Comparison of ENCODE assay signal across 1 cellular context in the genomic region with DNA sequence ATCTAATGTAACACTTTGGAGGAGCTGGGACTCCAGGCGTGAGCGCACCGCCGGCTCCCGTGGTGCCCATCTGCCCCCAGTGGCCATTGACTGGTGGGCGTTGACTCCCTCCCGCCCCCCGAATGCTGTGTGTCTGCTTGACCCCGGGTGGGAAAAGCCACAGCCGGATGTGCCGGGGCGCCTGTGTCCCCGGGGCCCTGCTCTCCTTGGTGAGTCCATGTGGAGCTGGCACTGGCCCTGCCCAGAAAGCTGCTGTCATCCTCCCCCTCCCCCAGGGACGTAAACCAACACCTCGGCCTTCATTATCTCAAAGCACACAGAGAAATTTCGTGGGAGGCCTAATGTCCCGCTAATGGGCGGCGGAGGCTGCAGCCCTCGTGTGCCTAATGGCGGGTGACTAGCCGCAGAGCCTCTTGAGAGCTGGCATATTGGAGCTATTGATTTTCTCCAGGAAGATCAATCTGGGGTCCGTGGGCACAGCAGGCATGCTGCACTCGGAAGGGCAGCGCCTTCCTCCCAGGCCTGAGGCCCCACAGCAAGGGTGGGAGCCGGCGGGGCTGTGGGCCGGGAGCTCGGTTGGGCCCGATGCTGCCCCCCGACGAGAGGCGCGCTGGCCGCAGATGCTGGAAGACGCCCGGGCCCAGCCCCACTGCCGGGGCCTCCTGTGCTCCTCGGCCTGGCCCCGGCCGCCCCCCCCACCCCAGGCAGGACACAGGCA.
TF ChIP-seq lines count a peak whose summit lies in the region.

No MANE protein-coding gene starts in this region.

TF ChIP-seq in H1, 55 proteins besides CTCF, POLR2A, EP300 and RAD21:
- TF ChIP-seq HDAC2 (IDR thresholded peaks at IDR 0.05; ENCODE audit: borderline replicate concordance in 1 of 2, low read depth in 2 of 2, low read length in 2 of 2) = no peak
- no peak for TF ChIP-seq SP2 (IDR thresholded peaks at IDR 0.05; ENCODE audit: low read length)
- no peak for TF ChIP-seq SRF (IDR thresholded peaks at IDR 0.05; ENCODE audit: low read depth, low read length)
- TF ChIP-seq EZH2 (IDR thresholded peaks at IDR 0.05; ENCODE audit: low read depth, low read length, severe bottlenecking) = no peak
- TF ChIP-seq TCF12 (IDR thresholded peaks at IDR 0.05; ENCODE audit: low read depth, low read length) = no peak
- TF ChIP-seq YY1 (IDR thresholded peaks at IDR 0.05; ENCODE audit: low read depth, low read length) = no peak
- no peak for TF ChIP-seq ASH2L (IDR thresholded peaks at IDR 0.05; ENCODE audit: low read length)
- TF ChIP-seq CEBPB (IDR thresholded peaks at IDR 0.05; ENCODE audit: low read depth, low read length) = no peak
- no peak for TF ChIP-seq NANOG (IDR thresholded peaks at IDR 0.05; ENCODE audit: insufficient read depth, low read depth, low read length, poor library complexity, severe bottlenecking)
- TF ChIP-seq KDM4A (IDR thresholded peaks at IDR 0.05; ENCODE audit: low read depth, low read length, severe bottlenecking) = no peak
